23 cellular contexts compared by ENCODE assay signal in genomic region chr10:110307805-110308204, GRCh38.
"Had no signal": no experiment of that assay in that cellular context is flagged by ENCODE, and none has a peak within 500 bp of the region (broad histone marks: within the 10 kb centered on the region; RNA-seq: fewer than 3 reads in every experiment).

No MANE protein-coding gene starts in this region.

- H3K27me3 Mint-ChIP-seq: activated B cell treated with CpG ODN at 0.5 μM for 24 hours; activated CD4-positive, alpha-beta memory T cell treated with anti-CD3 and anti-CD28 coated beads for 36 hours had no signal

- H3K36me3 ChIP-seq: right atrium auricular region had no signal

- H3K9me3 ChIP-seq: gastrocnemius medialis, left ventricle myocardium inferior, pancreas, psoas muscle, right atrium auricular region, thyroid gland, upper lobe of right lung had no signal

- H3K27ac Mint-ChIP-seq: activated B cell treated with CpG ODN at 0.5 μM for 24 hours; activated CD4-positive, alpha-beta memory T cell treated with anti-CD3 and anti-CD28 coated beads for 36 hours; activated naive CD8-positive, alpha-beta T cell treated with anti-CD3 and anti-CD28 coated beads for 36 hours; dendritic cell treated with granulocyte-macrophage colony-stimulating factor and Interleukin-4, amounts not matched to agents 40 ng/mL and 50 ng/mL, for 4 days; natural killer cell treated with Interleukin-12 subunit alpha and Interleukin-12 subunit beta and Interleukin-15 and Interleukin-18, amount 100 ng/mL, for 72 hours; stimulated activated naive CD8-positive, alpha-beta T cell treated with anti-CD3 and anti-CD28 coated beads, Interleukin-15, Interleukin-2, amounts not matched to agents 100 ng/mL and 50 ng/mL, for 24 hours; T-helper 1 cell treated with Interleukin-12 subunit alpha and Interleukin-12 subunit beta and Interleukin-4 antibody, amounts not matched to agents 30 μg/mL and 1 μg/mL, for 36 hours had no signal

- H3K27me3 ChIP-seq: cardiac muscle cell, gastrocnemius medialis, pancreas, right atrium auricular region, thyroid gland, upper lobe of right lung had no signal

- H3K27ac ChIP-seq: cardiac muscle cell, gastrocnemius medialis, left ventricle myocardium inferior, pancreas, psoas muscle, right atrium auricular region, thyroid gland, upper lobe of right lung had no signal

- H3K4me3 Mint-ChIP-seq: activated B cell treated with CpG ODN at 0.5 μM for 24 hours; activated CD4-positive, alpha-beta memory T cell treated with anti-CD3 and anti-CD28 coated beads for 36 hours; activated naive CD8-positive, alpha-beta T cell treated with anti-CD3 and anti-CD28 coated beads for 36 hours; dendritic cell treated with granulocyte-macrophage colony-stimulating factor and Interleukin-4, amounts not matched to agents 40 ng/mL and 50 ng/mL, for 4 days; natural killer cell treated with Interleukin-12 subunit alpha and Interleukin-12 subunit beta and Interleukin-15 and Interleukin-18, amount 100 ng/mL, for 72 hours; stimulated activated naive CD8-positive, alpha-beta T cell treated with anti-CD3 and anti-CD28 coated beads, Interleukin-15, Interleukin-2, amounts not matched to agents 100 ng/mL and 50 ng/mL, for 24 hours; T-helper 1 cell treated with Interleukin-12 subunit alpha and Interleukin-12 subunit beta and Interleukin-4 antibody, amounts not matched to agents 30 μg/mL and 1 μg/mL, for 36 hours had no signal

- DNase-seq: activated B cell treated with CpG ODN at 0.5 μM for 24 hours; activated CD4-positive, alpha-beta memory T cell treated with anti-CD3 and anti-CD28 coated beads for 36 hours; activated CD4-positive, alpha-beta T cell treated with anti-CD3 and anti-CD28 coated beads for 4 hours; activated naive CD4-positive, alpha-beta T cell treated with Interleukin-2 at 50 U/mL for 16 hours; activated naive CD8-positive, alpha-beta T cell treated with anti-CD3 and anti-CD28 coated beads for 36 hours; activated T-cell treated with anti-CD3 and anti-CD28 coated beads, Interleukin-2, amount 50 U/mL, for 48 hours; effector CD8-positive, alpha-beta T cell; gastrocnemius medialis; hippocampal formation; kidney glomerular epithelial cell; left ventricle myocardium inferior; pancreas; psoas muscle; stimulated activated CD4-positive, alpha-beta T cell treated with anti-CD3 and anti-CD28 coated beads, Interleukin-1b, Interleukin-23, amount 100 ng/mL, for 48 hours; substantia nigra; thyroid gland; upper lobe of right lung had no signal

- H3K4me3 ChIP-seq: cardiac muscle cell, gastrocnemius medialis, left ventricle myocardium inferior, pancreas, psoas muscle, right atrium auricular region, thyroid gland, upper lobe of right lung had no signal

- H3K9me3 Mint-ChIP-seq: activated B cell treated with CpG ODN at 0.5 μM for 24 hours; activated CD4-positive, alpha-beta memory T cell treated with anti-CD3 and anti-CD28 coated beads for 36 hours; activated naive CD8-positive, alpha-beta T cell treated with anti-CD3 and anti-CD28 coated beads for 36 hours; dendritic cell treated with granulocyte-macrophage colony-stimulating factor and Interleukin-4, amounts not matched to agents 40 ng/mL and 50 ng/mL, for 4 days; natural killer cell treated with Interleukin-12 subunit alpha and Interleukin-12 subunit beta and Interleukin-15 and Interleukin-18, amount 100 ng/mL, for 72 hours; stimulated activated naive CD8-positive, alpha-beta T cell treated with anti-CD3 and anti-CD28 coated beads, Interleukin-15, Interleukin-2, amounts not matched to agents 100 ng/mL and 50 ng/mL, for 24 hours; T-helper 1 cell treated with Interleukin-12 subunit alpha and Interleukin-12 subunit beta and Interleukin-4 antibody, amounts not matched to agents 30 μg/mL and 1 μg/mL, for 36 hours had no signal
